1 cellular context compared by ENCODE assay signal in genomic region chr1:23800396-23801337, GRCh38.
A peak's percentile ranks its signal among the peaks of the same experiment; 100 is the strongest.
TF ChIP-seq lines count a peak whose summit lies in the region.

TSS of gene GALE (minus strand) at chr1:23800754. CDS start at chr1:23799007, 1,747 bp downstream.

TF ChIP-seq in GM12878, 131 proteins besides CTCF, POLR2A, EP300 and RAD21 (continued from another document and continues in another):
- TF ChIP-seq E4F1 (IDR thresholded peaks at IDR 0.05; ENCODE audit: borderline replicate concordance, partially characterized antibody) (peak; percentile 78), GATAD2B (conservative IDR thresholded peaks at IDR 0.05; ENCODE audit: low read depth) (peak; percentile 35; the same call in 1 of the 2 replicates), MEF2A (IDR thresholded peaks at IDR 0.05; ENCODE audit: insufficient read depth, low read depth, low read length) (no peak), CUX1 (IDR thresholded peaks at IDR 0.05; ENCODE audit: insufficient replicate concordance, low read depth, low read length) (no peak), BCL3 (IDR thresholded peaks at IDR 0.05; ENCODE audit: borderline replicate concordance, insufficient read depth, low read depth, low read length, poor library complexity, severe bottlenecking) (peak; percentile 48), SPI1 (IDR thresholded peaks at IDR 0.05; ENCODE audit: borderline replicate concordance, insufficient read depth, low read depth, low read length) (peak; percentile 72; the same call in 1 of the 2 replicates), BCLAF1 (IDR thresholded peaks at IDR 0.05) (no peak), MLLT1 (IDR thresholded peaks at IDR 0.05) (no peak), ZBTB4 (CRISPR knock-in tag; IDR thresholded peaks at IDR 0.05) (no peak), CBX5 (IDR thresholded peaks at IDR 0.05; ENCODE audit: low read depth) (no peak), ATF7 (IDR thresholded peaks at IDR 0.05; ENCODE audit: low read depth) (peak; percentile 49; the same call in 1 of the 2 replicates), STAT1 (conservative IDR thresholded peaks at IDR 0.05) (no peak), SMARCA5 (IDR thresholded peaks at IDR 0.05) (no peak), SMAD5 (IDR thresholded peaks at IDR 0.05; ENCODE audit: low read depth) (no peak), SUPT20H (IDR thresholded peaks at IDR 0.05; ENCODE audit: borderline replicate concordance, control insufficient read depth, low read depth, low read length) (no peak), RFX5 (IDR thresholded peaks at IDR 0.05; ENCODE audit: low read depth, low read length) (0 out of 2 replicates have a peak, but pooled peaks have one; percentile 23), DPF2 (IDR thresholded peaks at IDR 0.05) (peak; percentile 55), STAT3 (IDR thresholded peaks at IDR 0.05; ENCODE audit: low read depth, low read length) (0 out of 2 replicates have a peak, but pooled peaks have one; percentile 51), SMC3 (IDR thresholded peaks at IDR 0.05; ENCODE audit: borderline replicate concordance, low read length) (no peak), CBX3 (IDR thresholded peaks at IDR 0.05; ENCODE audit: borderline replicate concordance, low read depth) (no peak), ESRRA (IDR thresholded peaks at IDR 0.05; ENCODE audit: low read length) (peak; percentile 50; the same call in 1 of the 2 replicates), ASH2L (IDR thresholded peaks at IDR 0.05; ENCODE audit: borderline replicate concordance, low read depth) (no peak), RB1 (IDR thresholded peaks at IDR 0.05; ENCODE audit: borderline replicate concordance) (no peak), NBN (IDR thresholded peaks at IDR 0.05) (no peak), PML (IDR thresholded peaks at IDR 0.05; ENCODE audit: low read length) (peak; percentile 80), BHLHE40 (IDR thresholded peaks at IDR 0.05; ENCODE audit: borderline replicate concordance in 1 of 2, low read depth in 2 of 2, low read length in 1 of 2) (peak; percentile 42 to 58; a peak in 2 of 4 replicates), ZBTB40 (IDR thresholded peaks at IDR 0.05; ENCODE audit: borderline replicate concordance) (no peak; the same call in 1 of the 2 replicates), WRNIP1 (IDR thresholded peaks at IDR 0.05; ENCODE audit: borderline replicate concordance, low read depth, low read length) (no peak), USF2 (IDR thresholded peaks at IDR 0.05; ENCODE audit: borderline replicate concordance, low read depth, low read length) (no peak), KAT2A (conservative IDR thresholded peaks at IDR 0.05; ENCODE audit: control insufficient read depth, low read depth, low read length) (no peak), HDAC6 (IDR thresholded peaks at IDR 0.05; ENCODE audit: unreplicated experiment) (no peak), ZNF274 (IDR thresholded peaks at IDR 0.05; ENCODE audit: insufficient read depth, insufficient read length) (no peak), FOXM1 (IDR thresholded peaks at IDR 0.05; ENCODE audit: low read depth, low read length) (no peak), JUNB (IDR thresholded peaks at IDR 0.05) (no peak), NR2F1 (conservative IDR thresholded peaks at IDR 0.05) (no peak), RUNX3 (IDR thresholded peaks at IDR 0.05; ENCODE audit: low read length) (peak; percentile 62), ZNF384 (IDR thresholded peaks at IDR 0.05; ENCODE audit: borderline replicate concordance, low read depth, low read length) (no peak)
